Comparison of ENCODE assay signal across 9 cellular contexts in the genomic region with DNA sequence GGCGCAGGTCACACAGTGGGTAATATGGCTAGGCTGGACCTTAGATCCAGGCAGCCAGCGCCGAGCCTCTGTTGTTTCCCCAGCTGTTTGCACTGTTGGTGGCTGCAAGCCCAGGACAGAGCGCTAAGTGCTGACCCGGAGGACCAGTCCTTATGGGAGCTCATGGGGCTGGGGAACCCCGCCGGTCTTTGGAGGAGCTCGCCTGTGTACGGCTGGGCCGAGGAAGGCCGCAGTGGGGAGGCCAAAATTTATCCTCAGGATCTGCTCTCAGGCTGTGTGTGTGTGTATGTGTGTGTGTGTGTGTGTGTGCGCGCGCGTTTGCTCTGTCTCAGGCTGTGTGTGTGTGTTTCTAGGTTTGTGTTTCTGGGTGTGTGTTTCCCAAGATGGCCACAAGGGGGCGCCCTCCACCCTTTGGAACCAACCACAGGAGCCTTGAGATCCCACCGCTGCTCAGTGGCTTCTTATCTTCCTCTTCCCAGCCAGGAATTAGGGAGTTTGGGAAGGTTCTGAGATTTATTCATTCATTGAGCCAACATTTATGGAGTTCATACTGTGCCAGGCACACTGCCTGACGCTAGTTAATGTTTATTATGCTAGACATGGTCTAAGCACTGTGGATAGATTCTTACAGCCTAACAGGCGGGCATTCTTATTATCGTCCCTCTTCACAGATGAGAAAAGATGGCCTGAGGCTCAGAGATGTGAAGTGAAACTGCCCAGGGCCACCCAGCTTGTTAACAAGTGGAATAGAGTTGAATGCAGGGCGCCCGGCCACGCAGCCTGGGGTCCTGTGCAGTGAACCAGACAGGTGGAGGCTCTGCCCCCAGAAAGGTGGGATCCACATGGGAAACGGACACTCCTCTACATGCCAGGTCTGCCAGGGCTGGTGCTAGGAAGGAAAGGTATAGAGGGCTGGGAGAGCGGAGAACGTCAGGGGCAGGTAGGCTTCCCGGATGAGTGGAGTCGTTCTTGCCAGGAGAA. TPM values are rescaled to one million over a fixed set of nuclear protein-coding genes. Genes with fewer than 3 reads are reported as not detected.
DNase-seq lines count a peak whose midpoint lies in the region; ATAC-seq and TF ChIP-seq lines count a peak whose summit lies in the region.
"Had no signal": no experiment of that assay in that cellular context is flagged by ENCODE, and none has a peak within 500 bp of the region (broad histone marks: within the 10 kb centered on the region; RNA-seq: fewer than 3 reads in every experiment).

No MANE protein-coding gene starts in this region.

- H3K36me3 Mint-ChIP-seq in activated B cell treated with CpG ODN at 0.5 μM for 24 hours (ENCODE audit: low read depth), result peaks cover 35% of the 10 kb centered on the region

- POLR2A ChIA-PET in activated B cell treated with CpG ODN at 0.5 μM for 24 hours (lab: Charles Lee), result interaction anchor here (1.0 kb wide), 1 partner anchor 14 kb away, joined by 4 read pairs; a partner anchor contains a TSS

- peaks cover 7% of the 10 kb centered on the region for H3K27me3 Mint-ChIP-seq in activated B cell treated with CpG ODN at 0.5 μM for 24 hours

- H3K9me3 Mint-ChIP-seq in activated B cell treated with CpG ODN at 0.5 μM for 24 hours, result no peaks in the 10 kb centered on the region

- TF ChIP-seq CTCF in activated B cell treated with CpG ODN at 0.5 μM for 24 hours (IDR thresholded peaks at IDR 0.05) (peak; percentile 86), cardiac fibroblast (IDR thresholded peaks at IDR 0.05; ENCODE audit: low read depth, low read length) (peak; percentile 78)

- no peak overlapping the region for H3K4me3 Mint-ChIP-seq in activated B cell treated with CpG ODN at 0.5 μM for 24 hours

- ATAC-seq in activated B cell treated with CpG ODN at 0.5 μM for 24 hours (ENCODE audit: low read depth), result peak; percentile 57
- no peak for ATAC-seq in HG03196 (IDR thresholded peaks at IDR 0.05; ENCODE audit: unreplicated experiment)

- CTCF ChIA-PET in activated B cell treated with CpG ODN at 0.5 μM for 24 hours (lab: Charles Lee), result interaction anchor here (1.0 to 1.9 kb wide), 4 partner anchors 12 to 255 kb away, joined by 3 to 4 read pairs (median 4); a partner anchor contains a TSS

- intact Hi-C loops in activated B cell treated with CpG ODN at 0.5 μM for 24 hours (cut with micrococcal nuclease), result loop anchor here (5.0 kb wide), 1 partner anchor 257 kb away; no protein-coding TSS in a partner anchor

- no peak overlapping the region for H3K4me3 ChIP-seq in cardiac fibroblast (replicated peaks in 1 of 2; ENCODE audit: low read depth in 2 of 2, low read length in 2 of 2)
- H3K4me3 ChIP-seq: BLaER1 treated with 17β-estradiol and CSF1 and Interleukin-3, amounts not matched to agents 10 nM and 100 nM had no signal

- H3K4me1 Mint-ChIP-seq in activated B cell treated with CpG ODN at 0.5 μM for 24 hours, result peaks cover 5% of the 10 kb centered on the region

- DNase-seq in NCI-H2081 (lab: John Stamatoyannopoulos, UW) (peak; percentile 57 to 68), NCI-H2081 treated with DMSO at 0.1 percent for 48 hours (lab: John Stamatoyannopoulos, UW) (no peak), NCI-H1930 (lab: John Stamatoyannopoulos, UW) (peak; percentile 24 to 65), activated B cell treated with CpG ODN at 0.5 μM for 24 hours (peak; percentile 55), cardiac fibroblast (ENCODE audit: low read depth in 2 of 2) (peak; percentile 81 to 82), kidney tubule cell (ENCODE audit: low spot score) (peak; percentile 73)
- DNase-seq in stimulated activated CD4-positive, alpha-beta T cell treated with anti-CD3 and anti-CD28 coated beads, Interleukin-4, amount 100 ng/mL, for 1 hour, result peak; percentile 68

- H3K27ac Mint-ChIP-seq in activated B cell treated with CpG ODN at 0.5 μM for 24 hours, result no peak overlapping the region

RNA-seq across cellular contexts. Expression of a gene that starts 13.0 kb away (rescaled TPM):
- total RNA-seq in activated B cell treated with CpG ODN at 0.5 μM for 24 hours, result not detected in 2 replicates

RNA-seq across cellular contexts. Expression of a gene that starts 14.6 kb away (rescaled TPM):
- 24.9 and 26.9 TPM in 2 replicates for total RNA-seq in activated B cell treated with CpG ODN at 0.5 μM for 24 hours

RNA-seq across cellular contexts. Expression of a gene that starts 31.0 kb away (rescaled TPM):
- total RNA-seq in activated B cell treated with CpG ODN at 0.5 μM for 24 hours, result not detected in 2 replicates

RNA-seq across cellular contexts. Expression of a gene that starts 36.2 kb away (rescaled TPM):
- total RNA-seq in activated B cell treated with CpG ODN at 0.5 μM for 24 hours, result not detected in 2 replicates
